ENCODE assay signal across 8 cellular contexts in genomic region chr19:45038931-45039893, GRCh38. TPM values are rescaled to one million over a fixed set of nuclear protein-coding genes. Genes with fewer than 3 reads are reported as not detected.
A peak's percentile ranks its signal among the peaks of the same experiment; 100 is the strongest.
DNase-seq lines count a peak whose midpoint lies in the region; ATAC-seq and TF ChIP-seq lines count a peak whose summit lies in the region.

A gene with protein sequence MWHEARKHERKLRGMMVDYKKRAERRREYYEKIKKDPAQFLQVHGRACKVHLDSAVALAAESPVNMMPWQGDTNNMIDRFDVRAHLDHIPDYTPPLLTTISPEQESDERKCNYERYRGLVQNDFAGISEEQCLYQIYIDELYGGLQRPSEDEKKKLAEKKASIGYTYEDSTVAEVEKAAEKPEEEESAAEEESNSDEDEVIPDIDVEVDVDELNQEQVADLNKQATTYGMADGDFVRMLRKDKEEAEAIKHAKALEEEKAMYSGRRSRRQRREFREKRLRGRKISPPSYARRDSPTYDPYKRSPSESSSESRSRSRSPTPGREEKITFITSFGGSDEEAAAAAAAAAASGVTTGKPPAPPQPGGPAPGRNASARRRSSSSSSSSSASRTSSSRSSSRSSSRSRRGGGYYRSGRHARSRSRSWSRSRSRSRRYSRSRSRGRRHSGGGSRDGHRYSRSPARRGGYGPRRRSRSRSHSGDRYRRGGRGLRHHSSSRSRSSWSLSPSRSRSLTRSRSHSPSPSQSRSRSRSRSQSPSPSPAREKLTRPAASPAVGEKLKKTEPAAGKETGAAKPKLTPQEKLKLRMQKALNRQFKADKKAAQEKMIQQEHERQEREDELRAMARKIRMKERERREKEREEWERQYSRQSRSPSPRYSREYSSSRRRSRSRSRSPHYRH (plus strand): TSS chr19:45039045. CDS start chr19:45040213, 1,168 bp downstream.

- peaks cover 14% of the 10 kb centered on the region for H3K36me3 ChIP-seq in mammary epithelial cell (ENCODE audit: insufficient read depth, low read length)

- H3K27me3 Mint-ChIP-seq in immature natural killer cell (ENCODE audit: low read depth in 3 of 3), result peaks cover 4 to 10% (median 10%) of the 10 kb centered on the region in 3 donors

- intact Hi-C loops in mammary epithelial cell (cut with micrococcal nuclease), result loop anchor here (2.0 kb wide), 1 partner anchor 38 kb away; the partner anchor contains the start of gene ZNF296

- peaks cover 31 to 33% of the 10 kb centered on the region in 2 donors for H3K4me1 Mint-ChIP-seq in immature natural killer cell

- H3K4me2 ChIP-seq in mammary epithelial cell (ENCODE audit: insufficient read depth, low read depth, low read length), result peak within 1 kb of the TSS; percentile 92

- no peaks in the 10 kb centered on the region for H3K27me3 ChIP-seq in mammary epithelial cell (ENCODE audit: insufficient read depth, low read length)

- BruUV-seq in mammary epithelial cell (replicated peaks; lab: Mats Ljungman, UMichigan), result no TSS peak

- H3K4me3 ChIP-seq in WI38 (ENCODE audit: low read depth, low read length) (peak within 1 kb of the TSS; percentile 85), mammary epithelial cell (replicated peaks in 1 of 3; ENCODE audit: insufficient read depth in 1 of 3, low read depth in 2 of 3, low read length in 3 of 3) (peak within 1 kb of the TSS; percentile 80 to 99 (median 98))

- WGBS in mammary epithelial cell (ENCODE audit: low coverage, missing lambda C conversion rate), result 3% methylated on average over 43 of the region's 62 CpGs

- H4K20me1 ChIP-seq in mammary epithelial cell (ENCODE audit: insufficient read depth, low read length), result peaks cover 4% of the 10 kb centered on the region

- peak within 1 kb of the TSS; percentile 92 for H3K27ac ChIP-seq in mammary epithelial cell (ENCODE audit: insufficient read depth, low read depth, low read length)

- peaks cover 46% of the 10 kb centered on the region for H3K79me2 ChIP-seq in mammary epithelial cell (ENCODE audit: insufficient read depth, low read length)

- H3K4me1 ChIP-seq in mammary epithelial cell (ENCODE audit: insufficient read depth, low read length), result peaks cover 11% of the 10 kb centered on the region

- H2AFZ ChIP-seq in mammary epithelial cell (ENCODE audit: low read depth, low read length), result peak within 1 kb of the TSS; percentile 97

- peak within 1 kb of the TSS; percentile 92 to 98 (median 97) for H3K27ac Mint-ChIP-seq in immature natural killer cell

- CTCF ChIA-PET in mammary epithelial cell (lab: Charles Lee; ENCODE audit: low non-redundant PET), result interaction anchor here (0.5 to 1.2 kb wide), 5 partner anchors 10 to 362 kb away, joined by 3 to 7 read pairs (median 4); no protein-coding TSS in a partner anchor

- peak within 1 kb of the TSS; percentile 93 for H3K9ac ChIP-seq in mammary epithelial cell (ENCODE audit: insufficient read depth, low read length)

- H3K36me3 Mint-ChIP-seq in immature natural killer cell, result peaks cover 8 to 17% (median 11%) of the 10 kb centered on the region in 3 donors

- in situ Hi-C loops in mammary epithelial cell (cut with MboI; ENCODE audit: low sequenced_read_pairs in 2 of 2), result no loop called here

- no peak for TF ChIP-seq CTCF in WI38 (IDR thresholded peaks at IDR 0.05; ENCODE audit: low read depth, low read length)
- TF ChIP-seq CTCF in mammary epithelial cell (conservative IDR thresholded peaks at IDR 0.05 in 1 of 2, IDR thresholded peaks at IDR 0.05 in 1 of 2; ENCODE audit: extremely low read depth in 1 of 2, insufficient read depth in 1 of 2, low read depth in 1 of 2, low read length in 2 of 2), result no peak

- no peaks in the 10 kb centered on the region for H3K9me3 ChIP-seq in mammary epithelial cell (replicated peaks; ENCODE audit: insufficient read depth, low read length)

- no peaks in the 10 kb centered on the region for H3K9me3 Mint-ChIP-seq in immature natural killer cell

- TF ChIP-seq POLR2A in GM18526 (IDR thresholded peaks at IDR 0.05; ENCODE audit: extremely low read depth, insufficient read length), result peak; percentile 95

- ATAC-seq in HG03095 (IDR thresholded peaks at IDR 0.05; ENCODE audit: unreplicated experiment), result peak; percentile 70

- dilution Hi-C loops in mammary epithelial cell (cut with HindIII; ENCODE audit: low sequenced_read_pairs), result loop anchor here (25.0 kb wide), 1 partner anchor 198 kb away; the partner anchor contains the start of gene EXOC3L2

- peak; percentile 62 for DNase-seq in A172 (ENCODE audit: low spot score)
- DNase-seq in NCI-H2171 (lab: John Stamatoyannopoulos, UW), result peak; percentile 91
- peak; percentile 83 for DNase-seq in mammary epithelial cell
- DNase-seq in immature natural killer cell, result peak; percentile 86 to 88 (median 87)
- peak; percentile 66 for DNase-seq in smooth muscle cell of the brain vasculature (ENCODE audit: low read depth, low spot score)

- H3K4me3 Mint-ChIP-seq in immature natural killer cell, result peak within 1 kb of the TSS; percentile 95 to 99 (median 98)

RNA-seq across cellular contexts. Expression of the gene that starts here (rescaled TPM):
- total RNA-seq in A172 (2014; rRNA removed; shearing (Covaris generic)), result 29.9 and 42.5 TPM in 2 replicates
- total RNA-seq in mammary epithelial cell, result 10 to 100 TPM; 19.5 to 69.5 TPM
- polyA plus RNA-seq in mammary epithelial cell (16.9 TPM), immature natural killer cell (1 to 10 TPM; 2.7 to 9.0 (median 2.9) TPM)
- 32.6 TPM for polyA minus RNA-seq in mammary epithelial cell

Comparison
In these comparisons a context has a peak if more than half of its experiments do, and no peak if none do; other contexts are left out.
1. Peak in every context shown above with its lines: DNase-seq, ATAC-seq, H3K4me3 ChIP-seq and H3K27ac ChIP-seq.